1 cellular context compared by ENCODE assay signal in genomic region chr10:102502337-102503151, GRCh38.
TF ChIP-seq lines count a peak whose summit lies in the region.

Gene ACTR1A, minus strand, starts transcription at chr10:102502712. Its CDS starts 65 bp downstream, at chr10:102502647.

TF ChIP-seq in HepG2, 621 proteins besides CTCF, POLR2A, EP300 and RAD21 (continued from another document and continues in another):
- TF ChIP-seq DBP (CRISPR knock-in tag; IDR thresholded peaks at IDR 0.05; ENCODE audit: not compliant biosample characterization) (no peak), TARDBP (CRISPR knock-in tag; IDR thresholded peaks at IDR 0.05) (peak; percentile 71), CENPBD1 (CRISPR knock-in tag; IDR thresholded peaks at IDR 0.05; ENCODE audit: borderline replicate concordance, low read depth) (no peak), ZFAT (CRISPR knock-in tag; conservative IDR thresholded peaks at IDR 0.05) (no peak), REXO4 (CRISPR knock-in tag; IDR thresholded peaks at IDR 0.05; ENCODE audit: borderline replicate concordance) (no peak), ZNF318 (CRISPR knock-in tag; IDR thresholded peaks at IDR 0.05) (no peak), CBX1 (IDR thresholded peaks at IDR 0.05; ENCODE audit: low read depth) (no peak), ASH2L (IDR thresholded peaks at IDR 0.05; ENCODE audit: insufficient read length, low read depth, low read length) (peak; percentile 68), RCOR2 (CRISPR knock-in tag; IDR thresholded peaks at IDR 0.05) (0 out of 2 replicates have a peak, but pooled peaks have one; percentile 15), ZNF768 (CRISPR knock-in tag; IDR thresholded peaks at IDR 0.05) (no peak), TMF1 (CRISPR knock-in tag; IDR thresholded peaks at IDR 0.05; ENCODE audit: low read depth) (peak; percentile 55; the same call in 1 of the 2 replicates), ZBTB46 (CRISPR knock-in tag; IDR thresholded peaks at IDR 0.05; ENCODE audit: borderline replicate concordance) (no peak), ZBTB34 (CRISPR knock-in tag; IDR thresholded peaks at IDR 0.05) (no peak), ZBTB42 (CRISPR knock-in tag; IDR thresholded peaks at IDR 0.05) (no peak), ZNF512B (CRISPR knock-in tag; IDR thresholded peaks at IDR 0.05; ENCODE audit: borderline replicate concordance) (no peak), ZNF709 (CRISPR knock-in tag; IDR thresholded peaks at IDR 0.05) (peak; percentile 83; the same call in 1 of the 2 replicates), MBNL3 (CRISPR knock-in tag; conservative IDR thresholded peaks at IDR 0.05) (no peak), CREB3 (CRISPR knock-in tag; IDR thresholded peaks at IDR 0.05) (no peak), NCOR1 (IDR thresholded peaks at IDR 0.05; ENCODE audit: borderline replicate concordance, low read length) (no peak), SNAPC2 (CRISPR knock-in tag; IDR thresholded peaks at IDR 0.05) (0 out of 2 replicates have a peak, but pooled peaks have one; percentile 45), ZNF468 (CRISPR knock-in tag; IDR thresholded peaks at IDR 0.05) (no peak), ARID3A (IDR thresholded peaks at IDR 0.05; ENCODE audit: low read depth, low read length) (peak; percentile 74), PHF20 (CRISPR knock-in tag; IDR thresholded peaks at IDR 0.05) (peak; percentile 52; the same call in 1 of the 2 replicates), ZNF382 (CRISPR knock-in tag; IDR thresholded peaks at IDR 0.05; ENCODE audit: borderline replicate concordance) (no peak), TEAD3 (CRISPR knock-in tag; optimal IDR thresholded peaks at IDR 0.05; ENCODE audit: borderline replicate concordance) (peak; percentile 86), TERF1 (CRISPR knock-in tag; IDR thresholded peaks at IDR 0.05) (no peak), NFYB (CRISPR knock-in tag; IDR thresholded peaks at IDR 0.05) (peak; percentile 68), MXD4 (CRISPR knock-in tag; IDR thresholded peaks at IDR 0.05) (peak; percentile 77), YY1 (IDR thresholded peaks at IDR 0.05; ENCODE audit: insufficient read depth, insufficient replicate concordance, low read depth, low read length) (no peak), TBX3 (IDR thresholded peaks at IDR 0.05; ENCODE audit: borderline replicate concordance) (no peak), ETS1 (CRISPR knock-in tag; IDR thresholded peaks at IDR 0.05) (no peak), ZNF230 (CRISPR knock-in tag; IDR thresholded peaks at IDR 0.05) (0 out of 2 replicates have a peak, but pooled peaks have one; percentile 62), ZNF101 (CRISPR knock-in tag; IDR thresholded peaks at IDR 0.05; ENCODE audit: borderline replicate concordance, low read depth) (no peak), ZNF740 (CRISPR knock-in tag; IDR thresholded peaks at IDR 0.05) (no peak), KLF15 (CRISPR knock-in tag; IDR thresholded peaks at IDR 0.05; ENCODE audit: borderline replicate concordance) (no peak), MXI1 (IDR thresholded peaks at IDR 0.05; ENCODE audit: borderline replicate concordance, low read depth, low read length) (peak; percentile 67; the same call in 1 of the 3 replicates), ZNF354B (CRISPR knock-in tag; IDR thresholded peaks at IDR 0.05) (no peak), HMG20A (CRISPR knock-in tag; IDR thresholded peaks at IDR 0.05; ENCODE audit: borderline replicate concordance) (0 out of 2 replicates have a peak, but pooled peaks have one; percentile 19), SMAD9 (CRISPR knock-in tag; IDR thresholded peaks at IDR 0.05) (peak; percentile 74)
